Comparison of ENCODE assay signal across 9 cellular contexts in genomic region chr5:171664489-171664888, GRCh38.
"Had no signal": no experiment of that assay in that cellular context is flagged by ENCODE, and none has a peak within 500 bp of the region (broad histone marks: within the 10 kb centered on the region; RNA-seq: fewer than 3 reads in every experiment).

No MANE protein-coding gene starts in this region.

- H3K4me3 ChIP-seq: GM23248, HAP-1 had no signal

- ATAC-seq: HCT116 had no signal

- H3K9ac ChIP-seq: GM23248 had no signal

- DNase-seq: GM23248, GOT3, H7, HFFc6, Kasumi-1, KG1 had no signal

- H3K9me3 ChIP-seq: HAP-1 had no signal

- H3K27ac ChIP-seq: GM23248, HL-60 had no signal

- H3K36me3 ChIP-seq: HAP-1 had no signal

- H2AFZ ChIP-seq: GM23248 had no signal

- H3K4me1 ChIP-seq: HAP-1 had no signal
